Comparison of ENCODE assay signal across 13 cellular contexts in the genomic region with DNA sequence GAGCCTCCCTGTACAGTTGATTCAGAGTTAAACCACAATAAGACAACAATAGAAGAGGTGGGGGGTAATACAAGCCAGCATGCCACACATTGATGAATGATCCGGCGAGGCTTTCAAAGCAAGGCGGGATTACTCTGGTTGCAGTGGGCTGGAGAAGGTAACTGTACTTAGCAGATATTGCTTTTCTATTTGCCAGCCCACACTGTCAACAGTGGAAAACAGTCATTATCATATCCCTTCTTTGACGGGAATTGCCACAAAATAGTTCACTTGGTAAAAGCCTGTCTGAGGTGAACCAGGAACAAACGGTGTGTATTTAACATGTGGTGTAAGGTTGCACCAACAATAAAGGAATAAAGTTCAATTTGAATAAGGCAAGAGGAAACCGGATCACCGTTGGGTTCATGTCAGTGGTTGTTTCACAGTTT. TPM values are rescaled to one million over a fixed set of nuclear protein-coding genes. Genes with fewer than 3 reads are reported as not detected.
"Had no signal": no experiment of that assay in that cellular context is flagged by ENCODE, and none has a peak within 500 bp of the region (broad histone marks: within the 10 kb centered on the region; RNA-seq: fewer than 3 reads in every experiment).

No MANE protein-coding gene starts in this region.

- H3K4me2 ChIP-seq: smooth muscle cell had no signal

- H3K36me3 ChIP-seq: heart right ventricle had no signal

- H3K27me3 ChIP-seq: foreskin keratinocyte had no signal

- H3K9me3 ChIP-seq: heart right ventricle had no signal

- ATAC-seq: foreskin keratinocyte; heart right ventricle; natural killer cell; right cardiac atrium; stimulated activated effector memory CD8-positive, alpha-beta T cell treated with anti-CD3 and anti-CD28 coated beads, Interleukin-12 subunit alpha, Interleukin-12 subunit beta, amount 100 ng/mL, for 72 hours; T-helper 17 cell had no signal

- H3K4me3 ChIP-seq: heart right ventricle, lung, smooth muscle cell had no signal

- DNase-seq: activated B cell treated with CpG ODN at 0.5 μM for 24 hours; activated CD4-positive, alpha-beta T cell treated with anti-CD3 and anti-CD28 coated beads, Interleukin-2, amount 50 U/mL, for 1 hour; activated T-cell treated with anti-CD3 and anti-CD28 coated beads, Interleukin-2, amount 50 U/mL, for 1 hour; foreskin keratinocyte; heart right ventricle; natural killer cell; nucleus accumbens; right cardiac atrium; T-helper 17 cell; trophoblast cell had no signal

- H3K27ac ChIP-seq: foreskin keratinocyte, heart right ventricle had no signal

RNA-seq across cellular contexts. Expression of gene KCNJ15, which starts 5.8 kb away (rescaled TPM):
- total RNA-seq: activated B cell treated with CpG ODN at 0.5 μM for 24 hours had no signal
